ENCODE assay signal across 22 cellular contexts in genomic region chr20:19967441-19967840, GRCh38. TPM values are rescaled to one million over a fixed set of nuclear protein-coding genes. Genes with fewer than 3 reads are reported as not detected.
DNase-seq lines count a peak whose midpoint lies in the region; ATAC-seq and TF ChIP-seq lines count a peak whose summit lies in the region.
"Had no signal": no experiment of that assay in that cellular context is flagged by ENCODE, and none has a peak within 500 bp of the region (broad histone marks: within the 10 kb centered on the region; RNA-seq: fewer than 3 reads in every experiment).

No MANE protein-coding gene starts in this region.

- H4K91ac ChIP-seq in trophoblast cell (ENCODE audit: low read depth, low read length): peak overlapping the region; percentile 43

- 77% methylated on average over 5 of the region's 5 CpGs for whole genome bisulfite sequencing in right cardiac atrium
- 56 to 63% methylated on average over 5 of the region's 5 CpGs for WGBS in body of pancreas, 2 donors
- WGBS in trophoblast cell (ENCODE audit: extremely low coverage, insufficient coverage, insufficient read length): no CpG with 5 or more reads among the region's 5 CpGs

- H2BK120ac ChIP-seq in trophoblast cell (ENCODE audit: insufficient read depth, low read length, poor library complexity): peak overlapping the region; percentile 49

- TF ChIP-seq CTCF in left ventricle myocardium inferior (IDR thresholded peaks at IDR 0.05; ENCODE audit: borderline replicate concordance) (no peak), body of pancreas (IDR thresholded peaks at IDR 0.05) (no peak)

- H3K9ac ChIP-seq in trophoblast cell (ENCODE audit: low read length): no peak overlapping the region
- H3K9ac ChIP-seq: GM23248 had no signal

- no peak overlapping the region for H3K23ac ChIP-seq in trophoblast cell (ENCODE audit: low read length)

- no peak overlapping the region for H4K12ac ChIP-seq in trophoblast cell (ENCODE audit: low read depth, low read length)

- H3K14ac ChIP-seq in trophoblast cell (ENCODE audit: low read length): no peak overlapping the region

- TF ChIP-seq POLR2A in body of pancreas (IDR thresholded peaks at IDR 0.05): no peak

- peaks cover 4% of the 10 kb centered on the region for H3K79me2 ChIP-seq in trophoblast cell (ENCODE audit: control insufficient read depth, insufficient read depth, low read length, poor library complexity)

- H3K9me3 Mint-ChIP-seq in stimulated activated effector memory CD8-positive, alpha-beta T cell treated with anti-CD3 and anti-CD28 coated beads, Interleukin-12 subunit alpha, Interleukin-12 subunit beta, amount 100 ng/mL, for 72 hours: no peaks in the 10 kb centered on the region
- H3K9me3 Mint-ChIP-seq: CD8-positive, alpha-beta memory T cell had no signal

- H2BK5ac ChIP-seq in trophoblast cell (ENCODE audit: low read depth, low read length, poor library complexity): no peak overlapping the region

- H4K8ac ChIP-seq in trophoblast cell (ENCODE audit: low read depth, low read length): no peak overlapping the region

- no peak overlapping the region for H3K4ac ChIP-seq in trophoblast cell (ENCODE audit: low read depth, low read length)

- H3K36me3 Mint-ChIP-seq in stimulated activated effector memory CD8-positive, alpha-beta T cell treated with anti-CD3 and anti-CD28 coated beads, Interleukin-12 subunit alpha, Interleukin-12 subunit beta, amount 100 ng/mL, for 72 hours: no peaks in the 10 kb centered on the region
- H3K36me3 Mint-ChIP-seq: CD8-positive, alpha-beta memory T cell had no signal

- H3K4me3 Mint-ChIP-seq in stimulated activated effector memory CD8-positive, alpha-beta T cell treated with anti-CD3 and anti-CD28 coated beads, Interleukin-12 subunit alpha, Interleukin-12 subunit beta, amount 100 ng/mL, for 72 hours: no peak overlapping the region
- H3K4me3 Mint-ChIP-seq: B cell had no signal

- intact Hi-C loops in left ventricle myocardium inferior (cut with micrococcal nuclease): no loop called here
- intact Hi-C loops in right cardiac atrium (cut with DNase I): no loop called here
- intact Hi-C loops in body of pancreas (cut with DNase I): no loop called here

- ATAC-seq in right cardiac atrium: no peak
- peak; percentile 44 for ATAC-seq in body of pancreas
- no peak for ATAC-seq in HG02642 (IDR thresholded peaks at IDR 0.05; ENCODE audit: poor library complexity, unreplicated experiment)
- ATAC-seq in stimulated activated effector memory CD8-positive, alpha-beta T cell treated with anti-CD3 and anti-CD28 coated beads, Interleukin-12 subunit alpha, Interleukin-12 subunit beta, amount 100 ng/mL, for 72 hours: no peak

- peak; percentile 13 for DNase-seq in NCI-H2029 (lab: John Stamatoyannopoulos, UW)
- no peak for DNase-seq in NCI-H2029 treated with DMSO at 0.1 percent for 48 hours (lab: John Stamatoyannopoulos, UW)
- no peak for DNase-seq in left ventricle myocardium inferior
- DNase-seq in right cardiac atrium: no peak
- DNase-seq in body of pancreas: no peak
- no peak for DNase-seq in trophoblast cell
- no peak for DNase-seq in stimulated activated effector memory CD8-positive, alpha-beta T cell treated with anti-CD3 and anti-CD28 coated beads, Interleukin-12 subunit alpha, Interleukin-12 subunit beta, amount 100 ng/mL, for 72 hours (ENCODE audit: low spot score in 2 of 2)
- DNase-seq: Calu3; CD8-positive, alpha-beta memory T cell; DMS79 treated with DMSO at 0.1 percent for 48 hours; GF-D8; GM23248; H7; KBM-7; MV-4-11; NCI-H1436 treated with DMSO at 0.1 percent for 48 hours; NCI-H2227 treated with DMSO at 0.1 percent for 48 hours; RPMI8226; SHP77 treated with DMSO at 0.1 percent for 48 hours had no signal

- peaks cover 16% of the 10 kb centered on the region for H3K4me1 Mint-ChIP-seq in stimulated activated effector memory CD8-positive, alpha-beta T cell treated with anti-CD3 and anti-CD28 coated beads, Interleukin-12 subunit alpha, Interleukin-12 subunit beta, amount 100 ng/mL, for 72 hours

- H3K4me3 ChIP-seq in left ventricle myocardium inferior (no peak overlapping the region), right cardiac atrium (ENCODE audit: low read length) (no peak overlapping the region), body of pancreas (no peak overlapping the region), trophoblast cell (ENCODE audit: low read depth, low read length) (no peak overlapping the region)
- H3K4me3 ChIP-seq: GM23248 had no signal

- H2AFZ ChIP-seq in trophoblast cell (ENCODE audit: insufficient read depth, low read length, poor library complexity): no peak overlapping the region
- H2AFZ ChIP-seq: GM23248 had no signal

- H3K4me1 ChIP-seq in left ventricle myocardium inferior (peaks cover 82% of the 10 kb centered on the region), right cardiac atrium (ENCODE audit: control insufficient read depth, insufficient read depth, low read length) (peaks cover 4% of the 10 kb centered on the region), body of pancreas (peaks cover 39% of the 10 kb centered on the region), trophoblast cell (ENCODE audit: control insufficient read depth in 1 of 2, insufficient read depth in 2 of 2, low read length in 2 of 2) (peaks cover 48 to 50% of the 10 kb centered on the region in 2 experiments)

- H3K4me2 ChIP-seq in trophoblast cell (ENCODE audit: low read length): no peak overlapping the region

- H3K27me3 ChIP-seq in left ventricle myocardium inferior (ENCODE audit: low read depth): no peaks in the 10 kb centered on the region
- H3K27me3 ChIP-seq in right cardiac atrium (ENCODE audit: control insufficient read depth, insufficient read depth): no peaks in the 10 kb centered on the region
- H3K27me3 ChIP-seq in body of pancreas: no peaks in the 10 kb centered on the region
- H3K27me3 ChIP-seq in trophoblast cell (ENCODE audit: insufficient read depth, low read length): no peaks in the 10 kb centered on the region

- H3K9me3 ChIP-seq in left ventricle myocardium inferior (replicated peaks): no peaks in the 10 kb centered on the region
- H3K9me3 ChIP-seq in right cardiac atrium (ENCODE audit: control insufficient read depth, low read length): no peaks in the 10 kb centered on the region
- no peaks in the 10 kb centered on the region for H3K9me3 ChIP-seq in body of pancreas
- no peaks in the 10 kb centered on the region for H3K9me3 ChIP-seq in trophoblast cell (ENCODE audit: insufficient read depth, low read depth, low read length)

- H2BK12ac ChIP-seq in trophoblast cell (ENCODE audit: low read length): peak overlapping the region; percentile 33

- H2AK5ac ChIP-seq in trophoblast cell (ENCODE audit: low read length): peak overlapping the region; percentile 28

- H3K18ac ChIP-seq in trophoblast cell (ENCODE audit: low read length): peak overlapping the region; percentile 22

- H3K79me1 ChIP-seq in trophoblast cell (ENCODE audit: low read length): peaks cover 44% of the 10 kb centered on the region

- H3K27ac Mint-ChIP-seq in stimulated activated effector memory CD8-positive, alpha-beta T cell treated with anti-CD3 and anti-CD28 coated beads, Interleukin-12 subunit alpha, Interleukin-12 subunit beta, amount 100 ng/mL, for 72 hours: no peak overlapping the region
- H3K27ac Mint-ChIP-seq: B cell had no signal

- H3K36me3 ChIP-seq in left ventricle myocardium inferior (peaks cover 97% of the 10 kb centered on the region), body of pancreas (replicated peaks in 1 of 2; ENCODE audit: insufficient read depth in 1 of 2, low read depth in 2 of 2) (no peaks in the 10 kb centered on the region), trophoblast cell (ENCODE audit: control insufficient read depth in 1 of 2, insufficient read depth in 2 of 2, low read length in 2 of 2) (peaks cover 2 to 9% of the 10 kb centered on the region in 2 experiments)

- H3K27ac ChIP-seq in left ventricle myocardium inferior (replicated peaks) (peak overlapping the region; percentile 56), right cardiac atrium (ENCODE audit: low read length) (no peak overlapping the region), body of pancreas (peak overlapping the region in 1 of 4 donors; percentile 35), trophoblast cell (ENCODE audit: low read depth, low read length) (no peak overlapping the region)
- H3K27ac ChIP-seq: 22Rv1, GM23248 had no signal

RNA-seq across cellular contexts. Expression of gene NAA20, which starts 49.7 kb away (rescaled TPM):
- total RNA-seq in left ventricle myocardium inferior (67.5 TPM), right cardiac atrium (10 to 100 TPM; 49.4 to 59.5 (median 54.8) TPM), body of pancreas (10 to 100 TPM; 19.2 to 23.4 TPM)
- 82.9 TPM for polyA plus RNA-seq in right cardiac atrium
- 42.9 and 45.3 TPM in 2 replicates for polyA plus RNA-seq in trophoblast cell (2013)
